ENCODE assay signal across 9 cellular contexts in the genomic region with DNA sequence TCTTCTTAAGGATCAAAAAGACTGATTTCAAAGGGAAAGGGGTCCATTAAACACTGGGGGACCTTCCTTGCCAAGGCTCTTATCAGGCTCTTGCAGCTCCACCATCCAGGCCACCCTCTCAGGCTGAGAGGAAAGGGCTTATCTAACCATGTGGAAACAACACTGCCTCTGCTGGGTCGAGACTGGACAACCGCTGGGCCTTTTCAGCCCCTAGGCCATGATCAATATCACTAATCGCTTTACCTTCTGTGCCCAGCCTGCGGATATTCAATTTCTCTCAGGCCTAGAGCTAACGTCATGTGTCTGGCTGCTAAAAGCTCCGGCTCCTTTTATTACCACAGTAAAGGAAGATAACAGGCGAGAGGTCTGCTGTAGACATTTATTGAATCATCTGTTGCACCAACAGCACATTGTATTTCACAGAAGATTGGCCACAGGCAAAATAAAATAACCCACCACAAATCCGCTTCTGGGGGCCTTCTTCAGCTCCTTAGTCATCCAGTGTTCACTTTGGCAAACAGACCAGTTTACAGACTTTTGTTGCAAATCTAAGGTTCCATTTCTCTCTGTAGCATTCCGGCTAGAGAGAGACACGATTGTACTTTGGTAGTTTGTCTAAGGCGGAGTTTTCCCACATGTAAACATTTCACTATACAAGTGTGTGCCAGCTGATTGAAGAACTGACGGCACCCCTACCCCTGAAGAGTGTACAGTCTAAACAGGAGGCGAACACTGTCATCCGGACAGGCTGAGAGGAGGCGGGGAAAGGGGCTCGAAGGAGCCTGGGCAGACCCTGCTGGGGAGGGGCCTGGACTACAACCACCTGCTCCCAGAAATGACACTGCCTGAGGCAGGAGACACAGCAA. TPM values are rescaled to one million over a fixed set of nuclear protein-coding genes. Genes with fewer than 3 reads are reported as not detected.
A peak's percentile ranks its signal among the peaks of the same experiment; 100 is the strongest.
DNase-seq lines count a peak whose midpoint lies in the region; ATAC-seq and TF ChIP-seq lines count a peak whose summit lies in the region.
"Had no signal": no experiment of that assay in that cellular context is flagged by ENCODE, and none has a peak within 500 bp of the region (broad histone marks: within the 10 kb centered on the region; RNA-seq: fewer than 3 reads in every experiment).

No MANE protein-coding gene starts in this region.

- H3K4me1 ChIP-seq in Caco-2 = peaks cover 15% of the 10 kb centered on the region
- H3K4me1 ChIP-seq in colonic mucosa = peaks cover 14% of the 10 kb centered on the region
- peaks cover 41% of the 10 kb centered on the region for H3K4me1 ChIP-seq in osteoblast (ENCODE audit: insufficient read depth, low read length)

- H3K27me3 Mint-ChIP-seq in Caco-2 (ENCODE audit: insufficient read depth, unreplicated experiment) (no peaks in the 10 kb centered on the region), nephron progenitor cell (ENCODE audit: low read depth, poor library complexity) (no peaks in the 10 kb centered on the region)
- H3K27me3 Mint-ChIP-seq in naive thymus-derived CD8-positive, alpha-beta T cell = peaks cover 0 to 2% (median 0%) of the 10 kb centered on the region in 5 donors

- H2AFZ ChIP-seq in osteoblast (ENCODE audit: low read length) = no peak overlapping the region

- H3K27ac ChIP-seq in colonic mucosa (peak overlapping the region; percentile 75), osteoblast (ENCODE audit: low read depth, low read length) (peak overlapping the region; percentile 99)

- peaks cover 6% of the 10 kb centered on the region for H3K36me3 Mint-ChIP-seq in Caco-2 (ENCODE audit: insufficient read depth, unreplicated experiment)
- no peaks in the 10 kb centered on the region for H3K36me3 Mint-ChIP-seq in naive thymus-derived CD8-positive, alpha-beta T cell
- H3K36me3 Mint-ChIP-seq in nephron progenitor cell (ENCODE audit: low read depth) = no peaks in the 10 kb centered on the region

- H3K36me3 ChIP-seq in Caco-2 (ENCODE audit: control insufficient read depth, insufficient read depth, low read length) (peaks cover 1% of the 10 kb centered on the region), colonic mucosa (no peaks in the 10 kb centered on the region), osteoblast (ENCODE audit: insufficient read depth, low read length) (peaks cover 8% of the 10 kb centered on the region)

- BruUV-seq in Caco-2 (replicated peaks; lab: Mats Ljungman, UMichigan) = TSS peak; percentile 59

- DNase-seq in Caco-2 = peak in 1 of 2 experiments; percentile 46
- peak; percentile 53 for DNase-seq in NCI-H2029 treated with DMSO at 0.1 percent for 48 hours (lab: John Stamatoyannopoulos, UW)
- peak; percentile 68 for DNase-seq in colonic mucosa
- DNase-seq in osteoblast (ENCODE audit: insufficient read length, low spot score, missing footprints) = peak; percentile 91
- no peak for DNase-seq in NCI-H526 treated with DMSO at 0.1 percent for 48 hours (lab: John Stamatoyannopoulos, UW)
- DNase-seq in naive thymus-derived CD8-positive, alpha-beta T cell = no peak
- DNase-seq in nephron progenitor cell = no peak
- DNase-seq: activated B cell treated with CpG ODN at 0.5 μM for 24 hours had no signal

- H3K4me3 ChIP-seq in Caco-2 (ENCODE audit: low read depth, low read length) (peak overlapping the region; percentile 4; the same call in 1 of the 2 replicates), colonic mucosa (no peak overlapping the region), osteoblast (ENCODE audit: insufficient read depth, low read length) (no peak overlapping the region)

- peaks cover 8% of the 10 kb centered on the region for H4K20me1 ChIP-seq in osteoblast (ENCODE audit: insufficient read depth, low read length)

- H3K79me2 ChIP-seq in osteoblast (ENCODE audit: insufficient read depth, low read length) = no peaks in the 10 kb centered on the region

- TF ChIP-seq CTCF in Caco-2 (IDR thresholded peaks at IDR 0.05; ENCODE audit: insufficient read depth in 1 of 2, low read depth in 1 of 2, low read length in 1 of 2, severe bottlenecking in 1 of 2, unreplicated experiment in 1 of 2) (no peak), colonic mucosa (IDR thresholded peaks at IDR 0.05) (no peak), osteoblast (IDR thresholded peaks at IDR 0.05; ENCODE audit: extremely low read depth, low read depth, low read length) (no peak), nephron progenitor cell (IDR thresholded peaks at IDR 0.05) (no peak)

- H3K9me3 ChIP-seq in Caco-2 = no peaks in the 10 kb centered on the region
- no peaks in the 10 kb centered on the region for H3K9me3 ChIP-seq in colonic mucosa
- H3K9me3 ChIP-seq in osteoblast (ENCODE audit: low read depth, low read length) = no peaks in the 10 kb centered on the region

- peaks cover 21% of the 10 kb centered on the region for H3K4me1 Mint-ChIP-seq in Caco-2 (ENCODE audit: low read depth, unreplicated experiment)
- peaks cover 14 to 48% (median 42%) of the 10 kb centered on the region in 4 donors for H3K4me1 Mint-ChIP-seq in naive thymus-derived CD8-positive, alpha-beta T cell
- H3K4me1 Mint-ChIP-seq in nephron progenitor cell = peaks cover 44% of the 10 kb centered on the region

- H3K4me2 ChIP-seq in osteoblast (ENCODE audit: insufficient read depth, low read length) = peak overlapping the region; percentile 81

- peak overlapping the region; percentile 84 for H3K27ac Mint-ChIP-seq in Caco-2 (ENCODE audit: unreplicated experiment)
- H3K27ac Mint-ChIP-seq in naive thymus-derived CD8-positive, alpha-beta T cell = peak overlapping the region in 3 of 10 donors; percentile 44 to 71 (median 59)
- H3K27ac Mint-ChIP-seq in nephron progenitor cell = no peak overlapping the region
- H3K27ac Mint-ChIP-seq: activated B cell treated with CpG ODN at 0.5 μM for 24 hours had no signal

- ATAC-seq in HG03095 (IDR thresholded peaks at IDR 0.05; ENCODE audit: unreplicated experiment) = no peak
- no peak for ATAC-seq in naive thymus-derived CD8-positive, alpha-beta T cell

- CTCF ChIA-PET in Caco-2 (lab: Charles Lee) = interaction anchor here (0.6 to 1.9 kb wide), 7 partner anchors 10 to 180 kb away, joined by 3 to 7 read pairs (median 5); partner anchors contain the start of gene ACE

- H3K9me3 Mint-ChIP-seq in Caco-2 (ENCODE audit: unreplicated experiment) (no peaks in the 10 kb centered on the region), nephron progenitor cell (no peaks in the 10 kb centered on the region)
- no peaks in the 10 kb centered on the region for H3K9me3 Mint-ChIP-seq in naive thymus-derived CD8-positive, alpha-beta T cell
- H3K9me3 Mint-ChIP-seq: activated B cell treated with CpG ODN at 0.5 μM for 24 hours had no signal

- POLR2A ChIA-PET in Caco-2 (lab: Charles Lee) = interaction anchor here (1.0 kb wide), 1 partner anchor 15 kb away, joined by 4 read pairs; no protein-coding TSS in a partner anchor
- POLR2A ChIA-PET in naive thymus-derived CD8-positive, alpha-beta T cell (lab: Charles Lee) = interaction anchor here (0.5 kb wide), 1 partner anchor 272 kb away, joined by 3 read pairs; no protein-coding TSS in a partner anchor

- intact Hi-C loops in Caco-2 (cut with micrococcal nuclease; ENCODE audit: unreplicated experiment) (no loop called here), colonic mucosa (cut with DNase I) (no loop called here)

- H3K27me3 ChIP-seq in Caco-2 (replicated peaks; ENCODE audit: control insufficient read depth, insufficient read depth, low read length) (no peaks in the 10 kb centered on the region), colonic mucosa (no peaks in the 10 kb centered on the region), osteoblast (ENCODE audit: insufficient read depth, low read length) (no peaks in the 10 kb centered on the region)

- H3K9ac ChIP-seq in colonic mucosa (ENCODE audit: low read depth in 2 of 2, low read length in 2 of 2) = peak overlapping the region in 1 of 2 donors; percentile 70

- H3K4me3 Mint-ChIP-seq in Caco-2 (ENCODE audit: unreplicated experiment) = peak overlapping the region; percentile 51
- H3K4me3 Mint-ChIP-seq in naive thymus-derived CD8-positive, alpha-beta T cell = no peak overlapping the region
- H3K4me3 Mint-ChIP-seq in nephron progenitor cell = no peak overlapping the region
- H3K4me3 Mint-ChIP-seq: activated B cell treated with CpG ODN at 0.5 μM for 24 hours had no signal

RNA-seq across cellular contexts. Expression of gene CYB561, which starts 13.9 kb away (rescaled TPM):
- total RNA-seq in Caco-2 (2022) = 46.3 and 48.3 TPM in 2 replicates
- 10 to 100 TPM; 60.1 to 90.6 TPM for total RNA-seq in colonic mucosa
- 32.2 and 33.6 TPM in 2 replicates for total RNA-seq in osteoblast
- total RNA-seq in naive thymus-derived CD8-positive, alpha-beta T cell = 1 to 10 TPM; 6.0 to 6.3 TPM
- 10 to 100 TPM in 1 of 3 donors, 1 to 10 TPM in 2; 1.2 to 10.3 (median 3.0) TPM for polyA plus RNA-seq in naive thymus-derived CD8-positive, alpha-beta T cell

RNA-seq across cellular contexts. Expression of gene ACE, which starts 44.7 kb away (rescaled TPM):
- total RNA-seq in Caco-2 (2022) (1.7 and 3.4 TPM in 2 replicates), colonic mucosa (10 to 100 TPM; 38.3 to 45.2 TPM), osteoblast (10.1 and 17.7 TPM in 2 replicates)
- 1 to 10 TPM; 1.2 to 1.9 TPM for total RNA-seq in naive thymus-derived CD8-positive, alpha-beta T cell
- polyA plus RNA-seq in naive thymus-derived CD8-positive, alpha-beta T cell = under 1 TPM in 1 of 3 donors, not detected in 2; 0.15 TPM

Comparison
In these comparisons a context has a peak if more than half of its experiments do, and no peak if none do; other contexts are left out.
1. DNase-seq: peak in NCI-H2029 treated with DMSO at 0.1 percent for 48 hours (single experiment), colonic mucosa (single experiment) and osteoblast (single experiment); none in NCI-H526 treated with DMSO at 0.1 percent for 48 hours (single experiment), naive thymus-derived CD8-positive, alpha-beta T cell (0 of 10) and nephron progenitor cell (single experiment).